Comparison of ENCODE assay signal across 10 cellular contexts in genomic region chr5:132479073-132479811, GRCh38. TPM values are rescaled to one million over a fixed set of nuclear protein-coding genes. Genes with fewer than 3 reads are reported as not detected.
A peak's percentile ranks its signal among the peaks of the same experiment; 100 is the strongest.
DNase-seq lines count a peak whose midpoint lies in the region; ATAC-seq and TF ChIP-seq lines count a peak whose summit lies in the region.
"Had no signal": no experiment of that assay in that cellular context is flagged by ENCODE, and none has a peak within 500 bp of the region (broad histone marks: within the 10 kb centered on the region; RNA-seq: fewer than 3 reads in every experiment).

No MANE protein-coding gene starts in this region.

- POLR2A ChIA-PET in HEK293T (lab: Yijun Ruan, JAX) = interaction anchor here (0.8 to 4.6 kb wide), 5 partner anchors 11 to 186 kb away, joined by 3 to 33 read pairs (median 3); partner anchors contain the start of gene IRF1

- H3K36me3 ChIP-seq in spleen = peaks cover 7 to 68% (median 30%) of the 10 kb centered on the region in 6 donors

- H3K4me1 Mint-ChIP-seq in activated T-cell treated with anti-CD3 and anti-CD28 coated beads, Interleukin-2, amount 50 U/mL, for 24 hours (ENCODE audit: low read depth) = peaks cover 79% of the 10 kb centered on the region

- ATAC-seq in GM18907 (IDR thresholded peaks at IDR 0.05; ENCODE audit: unreplicated experiment) = peak; percentile 42
- ATAC-seq in HG02870 (IDR thresholded peaks at IDR 0.05; ENCODE audit: unreplicated experiment) = peak; percentile 48
- no peak for ATAC-seq in left lobe of liver
- ATAC-seq: foreskin keratinocyte had no signal

- no peaks in the 10 kb centered on the region for H3K9me3 ChIP-seq in spleen
- H3K9me3 ChIP-seq: prostate gland had no signal

- peak overlapping the region; percentile 51 to 99 (median 78) for H3K27ac ChIP-seq in spleen
- H3K27ac ChIP-seq: foreskin keratinocyte, prostate gland had no signal

- H3K4me3 ChIP-seq in spleen = no peak overlapping the region
- H3K4me3 ChIP-seq: prostate gland had no signal

- no peaks in the 10 kb centered on the region for H3K9me3 Mint-ChIP-seq in activated T-cell treated with anti-CD3 and anti-CD28 coated beads, Interleukin-2, amount 50 U/mL, for 24 hours

- H3K36me3 Mint-ChIP-seq in activated T-cell treated with anti-CD3 and anti-CD28 coated beads, Interleukin-2, amount 50 U/mL, for 24 hours (ENCODE audit: low read depth) = peaks cover 43% of the 10 kb centered on the region

- no peak overlapping the region for H3K4me3 Mint-ChIP-seq in activated T-cell treated with anti-CD3 and anti-CD28 coated beads, Interleukin-2, amount 50 U/mL, for 24 hours

- WGBS in spleen, 5 donors = 52 to 77% (median 62%) methylated on average over 3 of the region's 3 CpGs

- in situ Hi-C loops in GM13977 (cut with MboI; ENCODE audit: low pct_unique_long_range_greater_than_20kb, low sequenced_read_pairs, unreplicated experiment) = loop anchor here (10.0 kb wide), 1 partner anchor 54 kb away; no protein-coding TSS in a partner anchor

- no peaks in the 10 kb centered on the region for H3K27me3 Mint-ChIP-seq in activated T-cell treated with anti-CD3 and anti-CD28 coated beads, Interleukin-2, amount 50 U/mL, for 24 hours

- CTCF ChIA-PET in HEK293T (lab: Yijun Ruan, JAX) = interaction anchor here (0.8 to 1.8 kb wide), 3 partner anchors 15 to 21 kb away, joined by 3 to 5 read pairs (median 4); no protein-coding TSS in a partner anchor

- H3K27ac Mint-ChIP-seq in activated T-cell treated with anti-CD3 and anti-CD28 coated beads, Interleukin-2, amount 50 U/mL, for 24 hours = peak overlapping the region; percentile 83

- no peak for TF ChIP-seq CTCF in spleen (IDR thresholded peaks at IDR 0.05 in 8 of 11, conservative IDR thresholded peaks at IDR 0.05 in 3 of 11)
- TF ChIP-seq CTCF in GM13977 (IDR thresholded peaks at IDR 0.05; ENCODE audit: extremely low read depth, insufficient read depth, missing control alignments) = no peak

- intact Hi-C loops in spleen (cut with DNase I; ENCODE audit: low total_unique reads) = no loop called here

- H3K4me1 ChIP-seq in spleen = peaks cover 37 to 100% (median 82%) of the 10 kb centered on the region in 6 donors
- H3K4me1 ChIP-seq: prostate gland had no signal

- no peaks in the 10 kb centered on the region for H3K27me3 ChIP-seq in spleen (replicated peaks in 1 of 7)
- H3K27me3 ChIP-seq: foreskin keratinocyte had no signal

- TF ChIP-seq POLR2A in spleen (IDR thresholded peaks at IDR 0.05) = no peak

- DNase-seq in activated T-cell treated with anti-CD3 and anti-CD28 coated beads, Interleukin-2, amount 50 U/mL, for 24 hours = peak; percentile 44
- DNase-seq in spleen = peak; percentile 22
- DNase-seq in left lobe of liver (ENCODE audit: low spot score) = no peak
- no peak for DNase-seq in GM13977 (ENCODE audit: low spot score)
- no peak for DNase-seq in HEK293T (ENCODE audit: extremely low spot score)
- DNase-seq: foreskin keratinocyte, IMR-90 had no signal

TF ChIP-seq in HEK293T, 16 proteins besides CTCF, POLR2A, EP300 and RAD21:
- TF ChIP-seq FOXM1 (IDR thresholded peaks at IDR 0.05; ENCODE audit: borderline replicate concordance) (no peak), HDGF (IDR thresholded peaks at IDR 0.05; ENCODE audit: borderline replicate concordance) (no peak), NFRKB (IDR thresholded peaks at IDR 0.05) (no peak), FOXK2 (IDR thresholded peaks at IDR 0.05) (no peak), TARDBP (IDR thresholded peaks at IDR 0.05) (no peak), SP1 (IDR thresholded peaks at IDR 0.05) (no peak), BHLHE40 (IDR thresholded peaks at IDR 0.05; ENCODE audit: borderline replicate concordance) (no peak), FOXA1 (IDR thresholded peaks at IDR 0.05) (no peak), ARNT (IDR thresholded peaks at IDR 0.05) (no peak), PKNOX1 (IDR thresholded peaks at IDR 0.05) (no peak), L3MBTL2 (conservative IDR thresholded peaks at IDR 0.05) (no peak), SUZ12 (IDR thresholded peaks at IDR 0.05) (no peak), ELF4 (IDR thresholded peaks at IDR 0.05) (no peak), ZNF384 (IDR thresholded peaks at IDR 0.05) (no peak), CTBP1 (IDR thresholded peaks at IDR 0.05; ENCODE audit: borderline replicate concordance) (no peak), LEF1 (IDR thresholded peaks at IDR 0.05; ENCODE audit: borderline replicate concordance) (no peak)
TF ChIP-seq in HEK293T: peak in this region for 0.

RNA-seq across cellular contexts. Expression of gene IRF1, which starts 11.3 kb away (rescaled TPM):
- total RNA-seq in spleen (100 to 1,000 TPM; 146 to 307 (median 165) TPM), left lobe of liver (24.8 TPM)
- 100 to 1,000 TPM in 1 of 3 donors, 10 to 100 TPM in 2; 57.9 to 113 (median 59.7) TPM for polyA plus RNA-seq in spleen

Comparison
In these comparisons a context has a peak if more than half of its experiments do, and no peak if none do; other contexts are left out.
1. DNase-seq: peak in activated T-cell treated with anti-CD3 and anti-CD28 coated beads, Interleukin-2, amount 50 U/mL, for 24 hours (single experiment) and spleen (single experiment); none in left lobe of liver (single experiment), GM13977 (single experiment) and HEK293T (single experiment).